8 cellular contexts compared by ENCODE assay signal in genomic region chr19:14495678-14496028, GRCh38. TPM values are rescaled to one million over a fixed set of nuclear protein-coding genes. Genes with fewer than 3 reads are reported as not detected.
DNase-seq lines count a peak whose midpoint lies in the region; ATAC-seq, FAIRE-seq and TF ChIP-seq lines count a peak whose summit lies in the region.

No MANE protein-coding gene starts in this region.

- peak overlapping the region; percentile 81 for H3K4me3 Mint-ChIP-seq in CD8-positive, alpha-beta T cell

- CTCF ChIA-PET in CD8-positive, alpha-beta T cell (lab: Charles Lee), result interaction anchor here (1.0 to 3.1 kb wide), 6 partner anchors 11 to 64 kb away, joined by 3 to 19 read pairs (median 5); no protein-coding TSS in a partner anchor
- CTCF ChIA-PET in H1 (lab: Charles Lee; ENCODE audit: partially characterized antibody), result interaction anchor here (0.6 to 3.8 kb wide), 10 partner anchors 9 to 463 kb away, joined by 3 to 24 read pairs (median 3); no protein-coding TSS in a partner anchor

- H3K27ac Mint-ChIP-seq in CD8-positive, alpha-beta T cell, result peak overlapping the region; percentile 90

- H3K79me1 ChIP-seq in H1 (ENCODE audit: low read depth, low read length), result peaks cover 3% of the 10 kb centered on the region

- H4K5ac ChIP-seq in H1 (ENCODE audit: insufficient read length, low read depth, low read length), result no peak overlapping the region

- H3K9me3 ChIP-seq in CD8-positive, alpha-beta T cell (ENCODE audit: low read length), result no peaks in the 10 kb centered on the region
- H3K9me3 ChIP-seq in Karpas-422 (ENCODE audit: low read length) (no peaks in the 10 kb centered on the region), H1 (ENCODE audit: insufficient read depth in 2 of 2, low read depth in 1 of 2, low read length in 1 of 2) (no peaks in the 10 kb centered on the region), neural cell (ENCODE audit: low read length) (no peaks in the 10 kb centered on the region)

- WGBS in H1 (ENCODE audit: extremely low coverage in 1 of 2, insufficient coverage in 1 of 2, insufficient read length in 1 of 2, insufficient replicate concordance in 2 of 2, low coverage in 1 of 2, low lambda C conversion rate in 2 of 2, missing lambda C conversion rate in 1 of 2), 2 experiments, result 2% methylated on average over 11 of the region's 28 CpGs; no CpG with 5 or more reads in 1 of the 2 experiments

- peak overlapping the region; percentile 30 for H3K27ac ChIP-seq in CD8-positive, alpha-beta T cell (ENCODE audit: low read depth, low read length)
- H3K27ac ChIP-seq in Karpas-422 (ENCODE audit: low read length) (no peak overlapping the region), H1 (ENCODE audit: low read depth, low read length) (no peak overlapping the region), neural cell (ENCODE audit: low read length) (no peak overlapping the region)

- no peaks in the 10 kb centered on the region for H3K36me3 ChIP-seq in CD8-positive, alpha-beta T cell (ENCODE audit: insufficient read depth, low read length)
- H3K36me3 ChIP-seq in Karpas-422 (ENCODE audit: insufficient read depth, low read length) (no peaks in the 10 kb centered on the region), H1 (ENCODE audit: control insufficient read depth in 2 of 4, insufficient read depth in 4 of 4, low read length in 3 of 4) (no peaks in the 10 kb centered on the region; a peak in 3 of 8 replicates), neural cell (ENCODE audit: insufficient read depth, low read length) (no peaks in the 10 kb centered on the region)

- H3K4me3 ChIP-seq in CD8-positive, alpha-beta T cell (ENCODE audit: low read depth, low read length), result peak overlapping the region; percentile 37
- H3K4me3 ChIP-seq in Karpas-422 (ENCODE audit: low read length), result peak overlapping the region; percentile 57; the same call in 1 of the 2 replicates
- H3K4me3 ChIP-seq in H1 (ENCODE audit: extremely low read depth in 1 of 4, insufficient read depth in 2 of 4, low read depth in 3 of 4, low read length in 4 of 4), result peak overlapping the region; percentile 46 to 80 (median 69)
- peak overlapping the region; percentile 95 for H3K4me3 ChIP-seq in neural cell (ENCODE audit: low read length)

- H3F3A ChIP-seq in neural cell (ENCODE audit: insufficient read depth, low read length, poor library complexity, severe bottlenecking), result no peaks in the 10 kb centered on the region

- intact Hi-C loops in CD8-positive, alpha-beta T cell (cut with DNase I, micrococcal nuclease), result loop anchor here (1.0 to 2.0 kb wide), 3 partner anchors 22 to 34 kb away; partner anchors contain the start of gene TECR (in 2 of the 2)

- H3K9me2 ChIP-seq in Karpas-422 (replicated peaks; ENCODE audit: insufficient read depth, low read length) (no peaks in the 10 kb centered on the region), neural cell (ENCODE audit: insufficient read depth, low read length) (no peaks in the 10 kb centered on the region)

- peaks cover 19% of the 10 kb centered on the region for H3K4me1 ChIP-seq in CD8-positive, alpha-beta T cell (ENCODE audit: insufficient read depth, low read length)
- H3K4me1 ChIP-seq in Karpas-422 (ENCODE audit: low read length) (peaks cover 4% of the 10 kb centered on the region), H1 (replicated peaks in 1 of 4; ENCODE audit: control insufficient read depth in 3 of 4, insufficient read depth in 4 of 4, low read length in 3 of 4) (peaks cover 0 to 13% (median 6%) of the 10 kb centered on the region in 4 experiments; a peak in 5 of 7 replicates)

- H3K18ac ChIP-seq in H1 (ENCODE audit: extremely low read depth, low read length), result no peak overlapping the region

- TF ChIP-seq RAD21 in H1 (IDR thresholded peaks at IDR 0.05 in 1 of 2, conservative IDR thresholded peaks at IDR 0.05 in 1 of 2; ENCODE audit: low read depth in 2 of 2, low read length in 2 of 2) (no peak), neural cell (conservative IDR thresholded peaks at IDR 0.05) (no peak)

- ATAC-seq in CD8-positive, alpha-beta T cell, result no peak
- ATAC-seq in activated CD4-positive, CD25-positive, alpha-beta regulatory T cell treated with anti-CD3 and anti-CD28 coated beads, Interleukin-2, amount 50 U/mL, for 24 hours, result no peak
- no peak for ATAC-seq in GM18861 (IDR thresholded peaks at IDR 0.05; ENCODE audit: unreplicated experiment)
- no peak for ATAC-seq in HG03039 (IDR thresholded peaks at IDR 0.05; ENCODE audit: unreplicated experiment)

- no peaks in the 10 kb centered on the region for H3K27me3 Mint-ChIP-seq in CD8-positive, alpha-beta T cell (ENCODE audit: low read depth)

- H2BK120ac ChIP-seq in H1 (replicated peaks; ENCODE audit: low read depth, low read length), result no peak overlapping the region

- no peak for TF ChIP-seq POLR2A in H1 (IDR thresholded peaks at IDR 0.05; ENCODE audit: control extremely low read depth in 1 of 2, low read depth in 2 of 2, low read length in 2 of 2)

- peak overlapping the region; percentile 47 for H3K4me2 ChIP-seq in Karpas-422 (ENCODE audit: low read depth, low read length, poor library complexity, severe bottlenecking)
- H3K4me2 ChIP-seq in H1 (ENCODE audit: insufficient read depth in 1 of 2, low read depth in 2 of 2, low read length in 2 of 2), result peak overlapping the region; percentile 75 to 77
- H3K4me2 ChIP-seq in neural cell (ENCODE audit: low read length), result peak overlapping the region; percentile 59

- no peak overlapping the region for H2AK5ac ChIP-seq in H1 (ENCODE audit: low read depth, low read length)

- H3K14ac ChIP-seq in H1 (ENCODE audit: insufficient read length), result no peak overlapping the region

- H4K8ac ChIP-seq in H1 (ENCODE audit: extremely low read depth, insufficient read depth, low read length), result no peak overlapping the region

- no peak overlapping the region for H2BK20ac ChIP-seq in H1 (ENCODE audit: low read length)

- H2AFZ ChIP-seq in Karpas-422 (ENCODE audit: low read length) (no peak overlapping the region), H1 (ENCODE audit: low read length) (no peak overlapping the region), neural cell (ENCODE audit: low read depth, low read length) (peak overlapping the region; percentile 56)

- peak overlapping the region; percentile 50 for H3K9ac ChIP-seq in Karpas-422 (ENCODE audit: low read length)
- H3K9ac ChIP-seq in H1 (replicated peaks in 1 of 4; ENCODE audit: extremely low read depth in 1 of 4, low read depth in 3 of 4, low read length in 3 of 4), result peak overlapping the region in 3 of 4 experiments; percentile 13 to 46 (median 35); a peak in 3 of 7 replicates
- H3K9ac ChIP-seq in neural cell (ENCODE audit: low read length), result peak overlapping the region; percentile 75

- no peak for FAIRE-seq in H1 (lab: Jason Lieb, UNC)

- no peak for DNase-seq in CD8-positive, alpha-beta T cell
- DNase-seq in Karpas-422 (no peak), H1 (ENCODE audit: low read depth in 1 of 2, low spot score in 2 of 2) (no peak), SHP77 treated with DMSO at 0.1 percent for 48 hours (lab: John Stamatoyannopoulos, UW) (no peak)

- no peaks in the 10 kb centered on the region for H3K9me3 Mint-ChIP-seq in CD8-positive, alpha-beta T cell

- H3K27me3 ChIP-seq in CD8-positive, alpha-beta T cell (ENCODE audit: insufficient read depth, low read length), result no peaks in the 10 kb centered on the region
- H3K27me3 ChIP-seq in Karpas-422 (ENCODE audit: low read length) (no peaks in the 10 kb centered on the region), H1 (replicated peaks in 1 of 4; ENCODE audit: control insufficient read depth in 3 of 4, extremely low read depth in 1 of 4, insufficient read depth in 3 of 4, low read length in 3 of 4) (no peaks in the 10 kb centered on the region), neural cell (ENCODE audit: insufficient read depth, low read depth, low read length) (no peaks in the 10 kb centered on the region)

- no peak for TF ChIP-seq CTCF in CD8-positive, alpha-beta T cell (IDR thresholded peaks at IDR 0.05)
- TF ChIP-seq CTCF in H1 (IDR thresholded peaks at IDR 0.05; ENCODE audit: control extremely low read depth in 1 of 3, insufficient read depth in 1 of 3, low read depth in 1 of 3, low read length in 3 of 3) (no peak), neural cell (IDR thresholded peaks at IDR 0.05; ENCODE audit: poor library complexity, severe bottlenecking) (no peak)

- POLR2A ChIA-PET in CD8-positive, alpha-beta T cell (lab: Charles Lee), result interaction anchor here (1.0 to 3.6 kb wide), 10 partner anchors 8 to 114 kb away, joined by 3 to 26 read pairs (median 4); partner anchors contain the start of genes ADGRE5 and DNAJB1
- POLR2A ChIA-PET in H1 (lab: Charles Lee; ENCODE audit: partially characterized antibody), result interaction anchor here (0.9 to 6.0 kb wide), 9 partner anchors 9 to 60 kb away, joined by 3 to 45 read pairs (median 5); partner anchors contain the start of gene DNAJB1

- H2BK15ac ChIP-seq in H1 (ENCODE audit: low read length), result no peak overlapping the region

- peak overlapping the region; percentile 24 for H3K56ac ChIP-seq in H1 (replicated peaks; ENCODE audit: insufficient read length, low read depth, low read length)

- H3K23me2 ChIP-seq in H1 (ENCODE audit: low read depth, low read length), result peaks cover 7% of the 10 kb centered on the region; the same call in 1 of the 2 replicates

- H3K23ac ChIP-seq in H1 (ENCODE audit: insufficient read length), result no peak overlapping the region

- H3K4ac ChIP-seq in H1 (replicated peaks; ENCODE audit: insufficient read length, low read depth, low read length), result no peak overlapping the region

- TF ChIP-seq EP300 in H1 (IDR thresholded peaks at IDR 0.05; ENCODE audit: borderline replicate concordance in 1 of 2, low read depth in 2 of 2, low read length in 2 of 2), result no peak
- no peak for TF ChIP-seq EP300 in neural cell (conservative IDR thresholded peaks at IDR 0.05; ENCODE audit: poor library complexity, severe bottlenecking)

- no peak overlapping the region for H4K91ac ChIP-seq in H1 (replicated peaks; ENCODE audit: insufficient read length, low read length)

- H2BK12ac ChIP-seq in H1 (ENCODE audit: low read depth, low read length), result no peak overlapping the region

- H4K20me1 ChIP-seq in Karpas-422 (ENCODE audit: insufficient read depth, low read depth, low read length) (no peaks in the 10 kb centered on the region), H1 (replicated peaks in 1 of 2; ENCODE audit: control insufficient read depth in 1 of 2, insufficient read depth in 2 of 2, low read length in 2 of 2) (peaks cover 0 to 10% of the 10 kb centered on the region in 2 experiments), neural cell (ENCODE audit: insufficient read depth) (no peaks in the 10 kb centered on the region)

- peaks cover 16% of the 10 kb centered on the region for H3K36me3 Mint-ChIP-seq in CD8-positive, alpha-beta T cell

- H3K79me2 ChIP-seq in Karpas-422 (ENCODE audit: low read length), result no peaks in the 10 kb centered on the region
- peaks cover 0 to 11% of the 10 kb centered on the region in 2 experiments; a peak in 2 of 4 replicates for H3K79me2 ChIP-seq in H1 (ENCODE audit: control insufficient read depth in 1 of 2, insufficient read depth in 2 of 2, low read length in 2 of 2)
- H3K79me2 ChIP-seq in neural cell (replicated peaks; ENCODE audit: insufficient read depth, low read length), result peaks cover 16% of the 10 kb centered on the region

- H3K4me1 Mint-ChIP-seq in CD8-positive, alpha-beta T cell (ENCODE audit: low read depth), result peaks cover 24% of the 10 kb centered on the region

- no peak overlapping the region; the same call in 1 of the 2 replicates for H2BK5ac ChIP-seq in H1 (ENCODE audit: low read depth, low read length)

RNA-seq across cellular contexts. Expression of gene GIPC1, which starts 0.3 kb away (rescaled TPM):
- total RNA-seq in CD8-positive, alpha-beta T cell, result 10 to 100 TPM; 15.6 to 16.0 TPM
- total RNA-seq in Karpas-422 (2014; rRNA removed; shearing (Covaris generic); ENCODE audit: low replicate concordance), result 1.9 and 4.6 TPM in 2 replicates
- total RNA-seq in H1 (2021; fragmentation: NEBNext Ultra II Directional; extraction: Animal tissue kit (Norgen Biotek cat#: 25700)), result 65.6 and 68.3 TPM in 2 replicates
- polyA plus RNA-seq in H1 (2011; rRNA removed) (72.0 and 100 TPM in 2 replicates), neural cell (128 and 168 TPM in 2 replicates)
- polyA plus RNA-seq in H1 (2011; cell fraction: cytosol; rRNA removed), result 73.9 TPM
- 71.2 TPM for polyA plus RNA-seq in H1 (2011; cell fraction: nucleus; rRNA removed)
- 54.1 to 70.0 TPM (median 66.3 TPM) in 4 replicates for polyA plus RNA-seq in H1 (2012, experiment 1 of 2)
- 58.6 TPM for polyA plus RNA-seq in H1 (2012, experiment 2 of 2)
- polyA plus RNA-seq in H1 (2013, experiment 1 of 2), result 52.3 TPM
- 54.4 TPM for polyA plus RNA-seq in H1 (2013, experiment 2 of 2)
- 17.8 and 21.8 TPM in 2 replicates for polyA minus RNA-seq in H1 (2011; rRNA and poly(A)+ RNA removed)
- polyA minus RNA-seq in H1 (2011; cell fraction: cytosol; rRNA and poly(A)+ RNA removed), result 52.3 TPM
- 27.4 TPM for polyA minus RNA-seq in H1 (2011; cell fraction: nucleus; rRNA and poly(A)+ RNA removed)
- 59.8 and 67.4 TPM in 2 replicates for polyA minus RNA-seq in neural cell

RNA-seq across cellular contexts. Expression of gene PTGER1, which starts 20.5 kb away (rescaled TPM):
- total RNA-seq in CD8-positive, alpha-beta T cell, result under 1 TPM in 1 of 2 experiments, not detected in 1; 0.22 TPM
- not detected in 2 replicates for total RNA-seq in Karpas-422 (2014; rRNA removed; shearing (Covaris generic); ENCODE audit: low replicate concordance)
- 0.38 and 0.41 TPM in 2 replicates for total RNA-seq in H1 (2021; fragmentation: NEBNext Ultra II Directional; extraction: Animal tissue kit (Norgen Biotek cat#: 25700))
- polyA plus RNA-seq in H1 (2011; rRNA removed), result 0.20 and 0.30 TPM in 2 replicates
- 0.12 TPM for polyA plus RNA-seq in H1 (2011; cell fraction: cytosol; rRNA removed)
- 0.33 TPM for polyA plus RNA-seq in H1 (2011; cell fraction: nucleus; rRNA removed)
- 0.17 to 0.25 TPM (median 0.19 TPM) in 3 of 4 replicates, not detected in the other for polyA plus RNA-seq in H1 (2012, experiment 1 of 2)
- polyA plus RNA-seq in H1 (2012, experiment 2 of 2), result not detected
- 0.06 TPM for polyA plus RNA-seq in H1 (2013, experiment 1 of 2)
- 0.15 TPM for polyA plus RNA-seq in H1 (2013, experiment 2 of 2)
- not detected in 2 replicates for polyA minus RNA-seq in H1 (2011; rRNA and poly(A)+ RNA removed)
- 0.81 TPM for polyA minus RNA-seq in H1 (2011; cell fraction: cytosol; rRNA and poly(A)+ RNA removed)
- polyA minus RNA-seq in H1 (2011; cell fraction: nucleus; rRNA and poly(A)+ RNA removed), result 0.90 TPM
- not detected in 2 replicates for polyA plus RNA-seq in neural cell
- not detected in 2 replicates for polyA minus RNA-seq in neural cell

RNA-seq across cellular contexts. Expression of gene DNAJB1, which starts 22.5 kb away (rescaled TPM):
- 100 to 1,000 TPM; 963 to 995 TPM for total RNA-seq in CD8-positive, alpha-beta T cell
- 39.7 and 49.0 TPM in 2 replicates for total RNA-seq in Karpas-422 (2014; rRNA removed; shearing (Covaris generic); ENCODE audit: low replicate concordance)
- total RNA-seq in H1 (2021; fragmentation: NEBNext Ultra II Directional; extraction: Animal tissue kit (Norgen Biotek cat#: 25700)), result 62.6 and 62.9 TPM in 2 replicates
- polyA plus RNA-seq in H1 (2011; rRNA removed) (51.7 and 64.3 TPM in 2 replicates), neural cell (64.6 and 70.9 TPM in 2 replicates)
- polyA plus RNA-seq in H1 (2011; cell fraction: cytosol; rRNA removed), result 47.3 TPM
- 42.9 TPM for polyA plus RNA-seq in H1 (2011; cell fraction: nucleus; rRNA removed)
- 50.1 to 59.1 TPM (median 56.6 TPM) in 4 replicates for polyA plus RNA-seq in H1 (2012, experiment 1 of 2)
- 62.1 TPM for polyA plus RNA-seq in H1 (2012, experiment 2 of 2)
- polyA plus RNA-seq in H1 (2013, experiment 1 of 2), result 29.4 TPM
- polyA plus RNA-seq in H1 (2013, experiment 2 of 2), result 31.6 TPM
- 52.8 and 55.7 TPM in 2 replicates for polyA minus RNA-seq in H1 (2011; rRNA and poly(A)+ RNA removed)
- 23.5 TPM for polyA minus RNA-seq in H1 (2011; cell fraction: cytosol; rRNA and poly(A)+ RNA removed)
- polyA minus RNA-seq in H1 (2011; cell fraction: nucleus; rRNA and poly(A)+ RNA removed), result 28.5 TPM
- polyA minus RNA-seq in neural cell, result 50.4 and 54.5 TPM in 2 replicates

RNA-seq across cellular contexts. Expression of gene TECR, which starts 33.7 kb away (rescaled TPM):
- 100 to 1,000 TPM; 300 to 325 TPM for total RNA-seq in CD8-positive, alpha-beta T cell
- 45.1 and 81.4 TPM in 2 replicates for total RNA-seq in Karpas-422 (2014; rRNA removed; shearing (Covaris generic); ENCODE audit: low replicate concordance)
- total RNA-seq in H1 (2021; fragmentation: NEBNext Ultra II Directional; extraction: Animal tissue kit (Norgen Biotek cat#: 25700)), result 172 and 179 TPM in 2 replicates
- polyA plus RNA-seq in H1 (2011; rRNA removed), result 405 and 439 TPM in 2 replicates
- 162 TPM for polyA plus RNA-seq in H1 (2011; cell fraction: cytosol; rRNA removed)
- polyA plus RNA-seq in H1 (2011; cell fraction: nucleus; rRNA removed), result 283 TPM
- polyA plus RNA-seq in H1 (2012, experiment 1 of 2), result 145 to 221 TPM (median 207 TPM) in 4 replicates
- polyA plus RNA-seq in H1 (2012, experiment 2 of 2), result 342 TPM
- polyA plus RNA-seq in H1 (2013, experiment 1 of 2), result 342 TPM
- polyA plus RNA-seq in H1 (2013, experiment 2 of 2), result 367 TPM
- polyA minus RNA-seq in H1 (2011; rRNA and poly(A)+ RNA removed), result 119 and 162 TPM in 2 replicates
- polyA minus RNA-seq in H1 (2011; cell fraction: cytosol; rRNA and poly(A)+ RNA removed), result 154 TPM
- 83.2 TPM for polyA minus RNA-seq in H1 (2011; cell fraction: nucleus; rRNA and poly(A)+ RNA removed)
- 31.4 and 42.4 TPM in 2 replicates for polyA plus RNA-seq in neural cell
- 21.2 and 25.6 TPM in 2 replicates for polyA minus RNA-seq in neural cell

Comparison
In these comparisons a context has a peak if more than half of its experiments do, and no peak if none do; other contexts are left out.
1. H3K4me3 ChIP-seq: peak in every context shown above with its lines; median percentile 95 in neural cell; 69 in H1; 57 in Karpas-422; 37 in CD8-positive, alpha-beta T cell.
2. RNA of gene DNAJB1, which starts 22.5 kb away (total RNA-seq): 963 to 995 TPM in CD8-positive, alpha-beta T cell; 62.6 to 62.9 TPM in H1 and 39.7 to 49.0 TPM in Karpas-422; every median in the first group is over 10 times any median in the second.
3. Peak in every context shown above with its lines, with median percentiles within 50 percentile points of each other: H3K4me2 ChIP-seq and H3K9ac ChIP-seq.